Comparison of ENCODE assay signal across 19 cellular contexts in genomic region chr10:95181731-95182130, GRCh38. TPM values are rescaled to one million over a fixed set of nuclear protein-coding genes. Genes with fewer than 3 reads are reported as not detected.
A peak's percentile ranks its signal among the peaks of the same experiment; 100 is the strongest.
DNase-seq lines count a peak whose midpoint lies in the region; ATAC-seq, FAIRE-seq and TF ChIP-seq lines count a peak whose summit lies in the region.
"Had no signal": no experiment of that assay in that cellular context is flagged by ENCODE, and none has a peak within 500 bp of the region (broad histone marks: within the 10 kb centered on the region; RNA-seq: fewer than 3 reads in every experiment).

No MANE protein-coding gene starts in this region.

- no peaks in the 10 kb centered on the region for H3K9me2 ChIP-seq in PC-9 (ENCODE audit: insufficient read depth)
- H3K9me2 ChIP-seq: SK-N-SH had no signal

- H3K36me3 ChIP-seq in pancreas, result no peaks in the 10 kb centered on the region
- no peaks in the 10 kb centered on the region for H3K36me3 ChIP-seq in tibial artery
- no peaks in the 10 kb centered on the region for H3K36me3 ChIP-seq in PC-9 (ENCODE audit: low read depth)
- no peaks in the 10 kb centered on the region for H3K36me3 ChIP-seq in tibial nerve
- H3K36me3 ChIP-seq: ascending aorta, thoracic aorta had no signal

- no peaks in the 10 kb centered on the region for H3F3A ChIP-seq in PC-9 (ENCODE audit: insufficient read depth, low read depth)

- no peaks in the 10 kb centered on the region for H4K20me1 ChIP-seq in PC-9 (ENCODE audit: insufficient read depth)

- no peak overlapping the region for H3K4me2 ChIP-seq in PC-9
- H3K4me2 ChIP-seq: SK-N-SH had no signal

- intact Hi-C loops in pancreas (cut with DNase I), result no loop called here
- intact Hi-C loops in tibial artery (cut with DNase I; ENCODE audit: low total_unique reads), result no loop called here
- intact Hi-C loops in PC-9 (cut with micrococcal nuclease; ENCODE audit: unreplicated experiment), result loop anchor here (5.0 to 10.0 kb wide), 2 partner anchors 47 to 549 kb away; no protein-coding TSS in a partner anchor

- ATAC-seq in pancreas, result peak; percentile 21 to 31 (median 24)
- ATAC-seq: naive thymus-derived CD4-positive, alpha-beta T cell had no signal

- no peaks in the 10 kb centered on the region for H3K27me3 ChIP-seq in pancreas
- no peaks in the 10 kb centered on the region for H3K27me3 ChIP-seq in tibial artery
- H3K27me3 ChIP-seq in PC-9 (ENCODE audit: insufficient read depth, low read depth), result no peaks in the 10 kb centered on the region
- no peaks in the 10 kb centered on the region for H3K27me3 ChIP-seq in tibial nerve
- H3K27me3 ChIP-seq: ascending aorta had no signal

- CTCF ChIA-PET in PC-9 (lab: Charles Lee), result interaction anchor here (0.6 kb wide), 1 partner anchor 371 kb away, joined by 3 read pairs; no protein-coding TSS in a partner anchor

- H3K4me3 ChIP-seq in fibroblast of villous mesenchyme (ENCODE audit: low read depth, low read length) (no peak overlapping the region), pancreas (peak overlapping the region in 1 of 4 donors; percentile 69), tibial artery (no peak overlapping the region), PC-9 (no peak overlapping the region), tibial nerve (no peak overlapping the region)
- H3K4me3 ChIP-seq: ascending aorta, thoracic aorta had no signal

- no peak for TF ChIP-seq EP300 in tibial nerve (IDR thresholded peaks at IDR 0.05)

- FAIRE-seq in GM12891 (lab: Jason Lieb, UNC) (peak; percentile 20), pancreas (lab: Jason Lieb, UNC) (peak; percentile 61)
- FAIRE-seq: G401.6, GM19239 had no signal

- H3K27ac ChIP-seq in pancreas (peak overlapping the region; percentile 18 to 98 (median 64)), tibial artery (no peak overlapping the region), PC-9 (no peak overlapping the region), tibial nerve (no peak overlapping the region)
- H3K27ac ChIP-seq: ascending aorta, thoracic aorta had no signal

- no TSS peak for BruUV-seq in PC-9 (replicated peaks; lab: Mats Ljungman, UMichigan)

- peaks cover 24 to 52% (median 29%) of the 10 kb centered on the region in 3 donors for H3K4me1 ChIP-seq in pancreas
- peaks cover 0 to 5% (median 0%) of the 10 kb centered on the region in 4 donors for H3K4me1 ChIP-seq in tibial artery
- H3K4me1 ChIP-seq in PC-9 (replicated peaks; ENCODE audit: insufficient read depth), result no peaks in the 10 kb centered on the region
- H3K4me1 ChIP-seq in tibial nerve, result peaks cover 0 to 11% (median 2%) of the 10 kb centered on the region in 4 donors
- H3K4me1 ChIP-seq: ascending aorta had no signal

- TF ChIP-seq CTCF in fibroblast of villous mesenchyme (IDR thresholded peaks at IDR 0.05; ENCODE audit: insufficient read depth, low read depth, low read length) (no peak), pancreas (IDR thresholded peaks at IDR 0.05) (no peak), tibial artery (IDR thresholded peaks at IDR 0.05) (no peak), PC-9 (conservative IDR thresholded peaks at IDR 0.05) (no peak), tibial nerve (IDR thresholded peaks at IDR 0.05) (no peak)

- H3K9me3 ChIP-seq in pancreas, result no peaks in the 10 kb centered on the region
- no peaks in the 10 kb centered on the region for H3K9me3 ChIP-seq in tibial artery
- no peaks in the 10 kb centered on the region for H3K9me3 ChIP-seq in PC-9 (ENCODE audit: insufficient read depth, low read depth)
- H3K9me3 ChIP-seq in tibial nerve, result peaks cover 0 to 1% (median 0%) of the 10 kb centered on the region in 4 donors
- H3K9me3 ChIP-seq: ascending aorta, SK-N-SH, thoracic aorta had no signal

- POLR2A ChIA-PET in PC-9 (lab: Charles Lee; ENCODE audit: unreplicated experiment), result no interaction called here

- TF ChIP-seq POLR2A in GM12891 (IDR thresholded peaks at IDR 0.05; ENCODE audit: low read depth, low read length), result no peak
- no peak for TF ChIP-seq POLR2A in tibial nerve (IDR thresholded peaks at IDR 0.05)

- no peak overlapping the region for H2AFZ ChIP-seq in PC-9

- 11% methylated on average over 2 of the region's 2 CpGs for WGBS in pancreas, 2 donors
- 57 to 64% methylated on average over 2 of the region's 2 CpGs for WGBS in tibial nerve, 2 donors

- DNase-seq in GM12891 (ENCODE audit: insufficient read length, low spot score) (no peak), RKO (ENCODE audit: low spot score) (peak; percentile 21), fibroblast of villous mesenchyme (ENCODE audit: low read depth) (peak; percentile 7), pancreas (no peak), tibial artery (no peak), PC-9 (no peak), tibial nerve (ENCODE audit: low spot score in 2 of 2) (no peak)
- DNase-seq in stimulated activated CD4-positive, alpha-beta T cell treated with anti-CD3 and anti-CD28 coated beads, Interleukin-2, amount 100 ng/mL, for 48 hours, result no peak
- DNase-seq: activated CD8-positive, alpha-beta memory T cell treated with anti-CD3 and anti-CD28 coated beads for 24 hours; activated effector memory CD4-positive, alpha-beta T cell treated with anti-CD3 and anti-CD28 coated beads, Interleukin-2, amount 50 U/mL, for 16 hours; MV-4-11; naive thymus-derived CD4-positive, alpha-beta T cell; NCI-H2171; SK-N-SH had no signal

- no peaks in the 10 kb centered on the region for H3K79me2 ChIP-seq in PC-9 (ENCODE audit: low read depth)

TF ChIP-seq in GM12891, 5 proteins besides CTCF, POLR2A, EP300 and RAD21:
- TF ChIP-seq POU2F2 (IDR thresholded peaks at IDR 0.05; ENCODE audit: low read depth, low read length) (no peak), PAX5 (IDR thresholded peaks at IDR 0.05; ENCODE audit: insufficient read depth, low read length, severe bottlenecking) (no peak), POLR2AphosphoS5 (IDR thresholded peaks at IDR 0.05; ENCODE audit: low read depth, low read length) (no peak), TAF1 (IDR thresholded peaks at IDR 0.05; ENCODE audit: low read depth, low read length) (no peak), SPI1 (IDR thresholded peaks at IDR 0.05; ENCODE audit: low read depth, low read length) (no peak)

RNA-seq across cellular contexts. Expression of gene ACSM6, which starts 12.3 kb away (rescaled TPM):
- polyA plus RNA-seq in GM12891 (2012; ENCODE audit: low read depth, missing spikeins), result not detected
- total RNA-seq in fibroblast of villous mesenchyme, result not detected in 2 replicates
- 1 to 10 TPM in 5 of 6 donors, under 1 TPM in 1; 0.51 to 4.3 (median 1.8) TPM for total RNA-seq in pancreas
- 1 to 10 TPM in 1 of 2 donors, under 1 TPM in 1; 0.87 to 1.6 TPM for polyA plus RNA-seq in pancreas
- total RNA-seq in PC-9 (2021), result not detected in 2 replicates
- not detected for total RNA-seq in tibial nerve
- total RNA-seq: ascending aorta; kidney epithelial cell; naive thymus-derived CD4-positive, alpha-beta T cell; thoracic aorta had no signal
- polyA plus RNA-seq: naive thymus-derived CD4-positive, alpha-beta T cell; SK-N-SH had no signal

Comparison
In these comparisons a context has a peak if more than half of its experiments do, and no peak if none do; other contexts are left out.
1. DNase-seq: peak in RKO (single experiment) and fibroblast of villous mesenchyme (single experiment); none in GM12891 (single experiment), pancreas (0 of 6), tibial artery (0 of 2), stimulated activated CD4-positive, alpha-beta T cell treated with anti-CD3 and anti-CD28 coated beads, Interleukin-2, amount 100 ng/mL, for 48 hours (0 of 2), PC-9 (0 of 2) and tibial nerve (0 of 2).
2. H3K27ac ChIP-seq: peak in pancreas (4 of 4); none in tibial artery (0 of 2), PC-9 (single experiment) and tibial nerve (0 of 4).